ENCODE assay signal across 8 cellular contexts in the genomic region with DNA sequence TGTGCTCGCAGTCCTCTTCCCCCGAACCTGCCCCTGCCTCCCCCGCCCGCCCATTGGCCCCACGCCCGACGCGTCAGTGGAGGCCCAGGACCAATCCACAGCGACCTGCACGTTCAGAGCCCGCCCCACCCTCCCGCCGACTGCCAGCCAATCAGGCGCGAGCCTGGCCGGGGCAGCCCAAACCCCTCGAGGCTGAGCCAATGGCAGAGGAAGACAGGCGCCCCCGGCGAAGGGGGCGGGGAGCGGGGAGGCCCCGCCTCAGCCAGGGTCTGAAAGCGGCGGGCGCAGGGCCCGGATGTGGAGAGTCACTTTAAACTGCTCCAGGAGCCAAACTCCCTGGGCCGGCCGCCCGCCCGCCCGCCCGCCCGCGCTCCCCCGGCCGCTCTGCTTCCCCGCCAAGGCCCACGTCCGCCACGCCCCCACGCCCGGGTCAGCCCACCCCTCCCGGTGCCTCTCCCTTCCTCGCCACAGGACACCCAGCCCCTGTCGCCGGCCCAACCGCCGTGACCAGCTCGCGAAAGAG. TPM values are rescaled to one million over a fixed set of nuclear protein-coding genes. Genes with fewer than 3 reads are reported as not detected.
DNase-seq lines count a peak whose midpoint lies in the region; ATAC-seq, FAIRE-seq and TF ChIP-seq lines count a peak whose summit lies in the region.

No MANE protein-coding gene starts in this region.

- H3K4me1 ChIP-seq in astrocyte (ENCODE audit: insufficient read depth, low read length): no peaks in the 10 kb centered on the region
- no peaks in the 10 kb centered on the region for H3K4me1 ChIP-seq in uterus

- H3K4me3 ChIP-seq in astrocyte (ENCODE audit: insufficient read depth, low read depth, low read length) (peak overlapping the region; percentile 75), uterus (peak overlapping the region; percentile 65 to 99)

- H3K4me3 Mint-ChIP-seq in T-helper 2 cell treated with Interferon-gamma antibody and Interleukin-4, amounts not matched to agents 5 μg/mL and 100 μg/mL, for 36 hours: peak overlapping the region; percentile 83
- H3K4me3 Mint-ChIP-seq in astrocyte (ENCODE audit: unreplicated experiment): peak overlapping the region; percentile 81

- peaks cover 22% of the 10 kb centered on the region for H3K4me1 Mint-ChIP-seq in T-helper 2 cell treated with Interferon-gamma antibody and Interleukin-4, amounts not matched to agents 5 μg/mL and 100 μg/mL, for 36 hours (ENCODE audit: low read depth)
- peaks cover 2% of the 10 kb centered on the region for H3K4me1 Mint-ChIP-seq in astrocyte (ENCODE audit: low read depth, unreplicated experiment)

- H3K9ac ChIP-seq in astrocyte (ENCODE audit: low read length): peak overlapping the region; percentile 89

- H3K36me3 ChIP-seq in astrocyte (ENCODE audit: insufficient read depth, low read length) (peaks cover 2% of the 10 kb centered on the region), uterus (no peaks in the 10 kb centered on the region)

- no peaks in the 10 kb centered on the region for H3K27me3 ChIP-seq in astrocyte (ENCODE audit: insufficient read depth, low read length)
- H3K27me3 ChIP-seq in uterus: no peaks in the 10 kb centered on the region

- peak; percentile 56 for ATAC-seq in GM18499 (IDR thresholded peaks at IDR 0.05; ENCODE audit: insufficient read depth, unreplicated experiment)
- peak; percentile 80 for ATAC-seq in HG02973 (IDR thresholded peaks at IDR 0.05; ENCODE audit: unreplicated experiment)

- peak overlapping the region; percentile 95 for H3K4me2 ChIP-seq in astrocyte (ENCODE audit: low read length)

- no peak for FAIRE-seq in astrocyte (lab: Jason Lieb, UNC)

- H3K27ac Mint-ChIP-seq in T-helper 2 cell treated with Interferon-gamma antibody and Interleukin-4, amounts not matched to agents 5 μg/mL and 100 μg/mL, for 36 hours: peak overlapping the region; percentile 93
- no peak overlapping the region for H3K27ac Mint-ChIP-seq in astrocyte (ENCODE audit: unreplicated experiment)

- H3K27ac ChIP-seq in astrocyte (ENCODE audit: low read depth, low read length) (peak overlapping the region; percentile 80), uterus (peak overlapping the region; percentile 86 to 98)

- no peak for TF ChIP-seq CTCF in astrocyte (IDR thresholded peaks at IDR 0.05; ENCODE audit: insufficient read depth, low read depth, low read length)
- TF ChIP-seq CTCF in uterus (IDR thresholded peaks at IDR 0.05): no peak

- peaks cover 35% of the 10 kb centered on the region for H3K79me2 ChIP-seq in astrocyte (ENCODE audit: insufficient read depth, low read length)

- H2AFZ ChIP-seq in astrocyte (ENCODE audit: low read depth, low read length): peak overlapping the region; percentile 95

- H3K9me3 ChIP-seq in astrocyte (ENCODE audit: insufficient read depth, low read depth, low read length) (no peaks in the 10 kb centered on the region), uterus (no peaks in the 10 kb centered on the region)

- H3K9me3 Mint-ChIP-seq in T-helper 2 cell treated with Interferon-gamma antibody and Interleukin-4, amounts not matched to agents 5 μg/mL and 100 μg/mL, for 36 hours: peaks cover 6% of the 10 kb centered on the region
- H3K9me3 Mint-ChIP-seq in astrocyte (ENCODE audit: unreplicated experiment): peaks cover 7% of the 10 kb centered on the region

- H3K36me3 Mint-ChIP-seq in T-helper 2 cell treated with Interferon-gamma antibody and Interleukin-4, amounts not matched to agents 5 μg/mL and 100 μg/mL, for 36 hours (ENCODE audit: low read depth): peaks cover 6% of the 10 kb centered on the region
- H3K36me3 Mint-ChIP-seq in astrocyte (ENCODE audit: low read depth, unreplicated experiment): no peaks in the 10 kb centered on the region

- intact Hi-C loops in uterus (cut with DNase I; ENCODE audit: low total_unique reads): no loop called here

- TF ChIP-seq POLR2A in uterus (IDR thresholded peaks at IDR 0.05): no peak

- peaks cover 10% of the 10 kb centered on the region for H3K27me3 Mint-ChIP-seq in T-helper 2 cell treated with Interferon-gamma antibody and Interleukin-4, amounts not matched to agents 5 μg/mL and 100 μg/mL, for 36 hours (ENCODE audit: low read depth)
- H3K27me3 Mint-ChIP-seq in astrocyte (ENCODE audit: low read depth, unreplicated experiment): peaks cover 18% of the 10 kb centered on the region

- DNase-seq in NCI-H187 treated with DMSO at 0.1 percent for 48 hours (lab: John Stamatoyannopoulos, UW) (peak; percentile 74), astrocyte (ENCODE audit: low read depth) (peak; percentile 95), hepatic stellate cell (ENCODE audit: low spot score) (peak; percentile 99), putamen (ENCODE audit: low spot score) (peak; percentile 99), uterus (peak; percentile 99 to 100)
- peak; percentile 96 for DNase-seq in T-helper 2 cell treated with Interferon-gamma antibody and Interleukin-4, amounts not matched to agents 5 μg/mL and 100 μg/mL, for 36 hours (ENCODE audit: low spot score)

- peaks cover 18% of the 10 kb centered on the region for H4K20me1 ChIP-seq in astrocyte (ENCODE audit: insufficient read depth, low read length)

RNA-seq across cellular contexts. Expression of a gene that starts 0.5 kb away (rescaled TPM):
- total RNA-seq in astrocyte (21.5 and 24.6 TPM in 2 replicates), uterus (10 to 100 TPM in 1 of 4 donors, 1 to 10 TPM in 3; 3.6 to 47.0 (median 5.9) TPM)

Comparison
In these comparisons a context has a peak if more than half of its experiments do, and no peak if none do; other contexts are left out.
1. Peak in every context shown above with its lines: DNase-seq, ATAC-seq, H3K4me3 ChIP-seq and H3K27ac ChIP-seq.